Comparison of ENCODE assay signal across 8 cellular contexts in genomic region chr9:128420651-128421473, GRCh38. TPM values are rescaled to one million over a fixed set of nuclear protein-coding genes. Genes with fewer than 3 reads are reported as not detected.
A peak's percentile ranks its signal among the peaks of the same experiment; 100 is the strongest.
DNase-seq lines count a peak whose midpoint lies in the region; ATAC-seq, FAIRE-seq and TF ChIP-seq lines count a peak whose summit lies in the region.

A gene with protein sequence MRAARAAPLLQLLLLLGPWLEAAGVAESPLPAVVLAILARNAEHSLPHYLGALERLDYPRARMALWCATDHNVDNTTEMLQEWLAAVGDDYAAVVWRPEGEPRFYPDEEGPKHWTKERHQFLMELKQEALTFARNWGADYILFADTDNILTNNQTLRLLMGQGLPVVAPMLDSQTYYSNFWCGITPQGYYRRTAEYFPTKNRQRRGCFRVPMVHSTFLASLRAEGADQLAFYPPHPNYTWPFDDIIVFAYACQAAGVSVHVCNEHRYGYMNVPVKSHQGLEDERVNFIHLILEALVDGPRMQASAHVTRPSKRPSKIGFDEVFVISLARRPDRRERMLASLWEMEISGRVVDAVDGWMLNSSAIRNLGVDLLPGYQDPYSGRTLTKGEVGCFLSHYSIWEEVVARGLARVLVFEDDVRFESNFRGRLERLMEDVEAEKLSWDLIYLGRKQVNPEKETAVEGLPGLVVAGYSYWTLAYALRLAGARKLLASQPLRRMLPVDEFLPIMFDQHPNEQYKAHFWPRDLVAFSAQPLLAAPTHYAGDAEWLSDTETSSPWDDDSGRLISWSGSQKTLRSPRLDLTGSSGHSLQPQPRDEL (plus strand): TSS chr9:128420857. CDS start chr9:128420878, 21 bp downstream.

- TF ChIP-seq POLR2A in Peyer's patch (IDR thresholded peaks at IDR 0.05), result no peak

- H3K9me3 Mint-ChIP-seq in activated naive CD4-positive, alpha-beta T cell treated with anti-CD3 and anti-CD28 coated beads, Interleukin-2, amount 50 U/mL, for 72 hours, result no peaks in the 10 kb centered on the region

- intact Hi-C loops in A673 (cut with micrococcal nuclease; ENCODE audit: unreplicated experiment), result no loop called here

- peaks cover 2% of the 10 kb centered on the region for H4K20me1 ChIP-seq in osteoblast (ENCODE audit: insufficient read depth, low read length)

- peak; percentile 72 for ATAC-seq in HG03045 (IDR thresholded peaks at IDR 0.05; ENCODE audit: unreplicated experiment)
- peak; percentile 73 to 87 for ATAC-seq in activated naive CD4-positive, alpha-beta T cell treated with anti-CD3 and anti-CD28 coated beads, Interleukin-2, amount 50 U/mL, for 72 hours

- no peak within 1 kb of the TSS for H3K27ac Mint-ChIP-seq in activated naive CD4-positive, alpha-beta T cell treated with anti-CD3 and anti-CD28 coated beads, Interleukin-2, amount 50 U/mL, for 72 hours

- H3K27me3 ChIP-seq in A673 (replicated peaks; ENCODE audit: insufficient read depth, low read depth, low read length, poor library complexity), result no peaks in the 10 kb centered on the region
- peaks cover 0 to 8% of the 10 kb centered on the region in 2 donors for H3K27me3 ChIP-seq in Peyer's patch
- peaks cover 15% of the 10 kb centered on the region for H3K27me3 ChIP-seq in osteoblast (ENCODE audit: insufficient read depth, low read length)

- H3K4me3 ChIP-seq in A673 (ENCODE audit: low read depth, low read length, poor library complexity, severe bottlenecking), result peak within 1 kb of the TSS; percentile 91
- H3K4me3 ChIP-seq in Peyer's patch, result peak within 1 kb of the TSS; percentile 65 to 99 (median 79)
- peak within 1 kb of the TSS; percentile 97 for H3K4me3 ChIP-seq in osteoblast (ENCODE audit: insufficient read depth, low read length)
- H3K4me3 ChIP-seq in urinary bladder (ENCODE audit: low read depth, low read length), result peak within 1 kb of the TSS; percentile 93

- peak within 1 kb of the TSS; percentile 96 for H3K4me2 ChIP-seq in osteoblast (ENCODE audit: insufficient read depth, low read length)

- H3K36me3 ChIP-seq in A673 (ENCODE audit: insufficient read depth, low read length, poor library complexity, severe bottlenecking) (no peaks in the 10 kb centered on the region), Peyer's patch (no peaks in the 10 kb centered on the region), osteoblast (ENCODE audit: insufficient read depth, low read length) (peaks cover 25% of the 10 kb centered on the region), urinary bladder (ENCODE audit: insufficient read depth) (no peaks in the 10 kb centered on the region)

- CTCF ChIA-PET in A673 (lab: Charles Lee), result interaction anchor here (0.6 to 1.2 kb wide), 9 partner anchors 11 to 607 kb away, joined by 3 to 11 read pairs (median 4); partner anchors contain the start of gene SH3GLB2

- no peak for FAIRE-seq in GM18507 (lab: Jason Lieb, UNC)

- H3K79me2 ChIP-seq in osteoblast (ENCODE audit: insufficient read depth, low read length), result peaks cover 20% of the 10 kb centered on the region

- no TSS peak for BruUV-seq in A673 (replicated peaks; lab: Mats Ljungman, UMichigan)

- POLR2A ChIA-PET in A673 (lab: Charles Lee; ENCODE audit: low non-redundant PET), result interaction anchor here (0.6 kb wide), 3 partner anchors 57 to 1076 kb away, joined by 4 to 17 read pairs (median 9); no protein-coding TSS in a partner anchor

- H3K36me3 Mint-ChIP-seq in activated naive CD4-positive, alpha-beta T cell treated with anti-CD3 and anti-CD28 coated beads, Interleukin-2, amount 50 U/mL, for 72 hours, result no peaks in the 10 kb centered on the region

- no peaks in the 10 kb centered on the region for H3K9me3 ChIP-seq in A673 (ENCODE audit: low read depth, low read length, poor library complexity, severe bottlenecking)
- peaks cover 0 to 4% (median 0%) of the 10 kb centered on the region in 4 donors for H3K9me3 ChIP-seq in Peyer's patch
- no peaks in the 10 kb centered on the region for H3K9me3 ChIP-seq in osteoblast (ENCODE audit: low read depth, low read length)

- peaks cover 31% of the 10 kb centered on the region for H3K4me1 ChIP-seq in A673 (ENCODE audit: insufficient read depth, low read length, poor library complexity, severe bottlenecking)
- peaks cover 0 to 23% (median 13%) of the 10 kb centered on the region in 4 donors for H3K4me1 ChIP-seq in Peyer's patch
- peaks cover 25% of the 10 kb centered on the region for H3K4me1 ChIP-seq in osteoblast (ENCODE audit: insufficient read depth, low read length)
- H3K4me1 ChIP-seq in urinary bladder (ENCODE audit: insufficient read depth), result no peaks in the 10 kb centered on the region

- H2AFZ ChIP-seq in osteoblast (ENCODE audit: low read length), result peak within 1 kb of the TSS; percentile 92

- TF ChIP-seq CTCF in A673 (conservative IDR thresholded peaks at IDR 0.05; ENCODE audit: low read depth, low read length) (no peak), Peyer's patch (IDR thresholded peaks at IDR 0.05) (no peak), osteoblast (IDR thresholded peaks at IDR 0.05; ENCODE audit: extremely low read depth, low read depth, low read length) (no peak)

- DNase-seq in A673 (ENCODE audit: low spot score) (peak; percentile 66), GM18507 (ENCODE audit: extremely low spot score, insufficient read length, low read depth) (peak; percentile 59), Peyer's patch (peak; percentile 66 to 79 (median 67)), glomerular visceral epithelial cell (ENCODE audit: extremely low spot score) (peak; percentile 73), osteoblast (ENCODE audit: insufficient read length, low spot score, missing footprints) (peak; percentile 98)
- peak; percentile 65 to 68 for DNase-seq in activated naive CD4-positive, alpha-beta T cell treated with anti-CD3 and anti-CD28 coated beads, Interleukin-2, amount 50 U/mL, for 72 hours (ENCODE audit: low spot score in 2 of 2)

- peak within 1 kb of the TSS; percentile 45 for H3K27ac ChIP-seq in A673 (ENCODE audit: low read depth, low read length, poor library complexity, severe bottlenecking)
- peak within 1 kb of the TSS; percentile 28 to 79 (median 60) for H3K27ac ChIP-seq in Peyer's patch
- H3K27ac ChIP-seq in osteoblast (ENCODE audit: low read depth, low read length), result peak within 1 kb of the TSS; percentile 86
- H3K27ac ChIP-seq in urinary bladder (ENCODE audit: low read depth), result peak within 1 kb of the TSS; percentile 51

- WGBS in urinary bladder, result under 1% methylated on average over 59 of the region's 59 CpGs

RNA-seq across cellular contexts. Expression of the gene that starts here (rescaled TPM):
- 10.1 and 14.7 TPM in 2 replicates for total RNA-seq in A673 (2021)
- total RNA-seq in Peyer's patch, result 10 to 100 TPM in 1 of 4 donors, 1 to 10 TPM in 3; 3.3 to 16.5 (median 5.9) TPM
- total RNA-seq in activated naive CD4-positive, alpha-beta T cell treated with anti-CD3 and anti-CD28 coated beads, Interleukin-2, amount 50 U/mL, for 72 hours, result 1 to 10 TPM; 1.2 to 3.2 TPM
- 186 and 195 TPM in 2 replicates for total RNA-seq in osteoblast
- 50.3 TPM for total RNA-seq in urinary bladder
- polyA plus RNA-seq in urinary bladder, result 41.6 TPM

Comparison
In these comparisons a context has a peak if more than half of its experiments do, and no peak if none do; other contexts are left out.
1. Peak in every context shown above with its lines: DNase-seq, ATAC-seq, H3K4me3 ChIP-seq and H3K27ac ChIP-seq.